In the genomic region with DNA sequence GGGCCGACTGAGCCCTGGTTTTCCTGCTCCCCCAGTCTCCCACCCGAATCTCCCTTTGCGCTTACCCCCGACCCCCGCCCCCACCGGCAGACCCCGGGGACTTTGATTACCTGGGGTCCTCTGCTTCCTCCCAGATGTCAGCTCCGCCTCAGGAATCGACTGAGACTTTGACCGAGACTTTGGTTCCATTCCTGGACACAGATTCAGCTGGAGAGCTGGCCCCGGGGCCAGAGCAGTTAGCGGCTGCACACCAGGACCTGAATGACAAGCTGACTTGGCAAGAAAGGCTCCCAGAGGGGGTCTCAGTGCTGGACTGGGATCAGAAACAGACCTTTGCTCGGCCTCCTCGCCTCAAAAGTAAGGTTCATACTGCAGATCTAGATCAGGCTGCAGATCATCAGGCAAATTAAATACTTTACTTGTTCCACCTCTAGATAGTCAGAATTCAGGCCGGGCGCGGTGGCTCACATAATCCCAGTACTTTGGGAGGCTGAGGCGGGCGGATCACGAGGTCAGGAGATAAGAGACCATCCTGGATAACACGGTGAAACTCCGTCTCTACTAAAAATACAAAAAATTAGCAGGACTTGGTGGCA, we compare ENCODE assay signal across 10 cellular contexts.
DNase-seq lines count a peak whose midpoint lies in the region; ATAC-seq, FAIRE-seq and TF ChIP-seq lines count a peak whose summit lies in the region.
"Had no signal": no experiment of that assay in that cellular context is flagged by ENCODE, and none has a peak within 500 bp of the region (broad histone marks: within the 10 kb centered on the region; RNA-seq: fewer than 3 reads in every experiment).

No MANE protein-coding gene starts in this region.

- H3K4me2 ChIP-seq in HepG2 (ENCODE audit: low read depth, low read length) = peak overlapping the region; percentile 23; the same call in 1 of the 2 replicates

- no peaks in the 10 kb centered on the region for H3K36me3 ChIP-seq in HepG2 (replicated peaks in 1 of 2; ENCODE audit: control insufficient read depth in 1 of 2, insufficient read depth in 2 of 2, low read length in 2 of 2)
- H3K36me3 ChIP-seq in testis (ENCODE audit: low read depth, missing control alignments) = no peaks in the 10 kb centered on the region

- 19% methylated on average over 22 of the region's 22 CpGs for WGBS in HepG2 (ENCODE audit: low lambda C conversion rate)
- 18 to 33% methylated on average over 12 to 22 of the region's 22 CpGs for WGBS in testis, 2 donors

- H3K4me3 Mint-ChIP-seq in activated CD4-positive, alpha-beta T cell treated with anti-CD3 and anti-CD28 coated beads, Interleukin-2, amount 10 ng/mL, durations not matched to agents 24 days and 14 days = no peak overlapping the region
- H3K4me3 Mint-ChIP-seq: memory B cell had no signal

- DNase-seq in LoVo (ENCODE audit: low spot score) (peak; percentile 8), coronary artery (ENCODE audit: low spot score) (no peak), HepG2 (ENCODE audit: low spot score) (no peak), testis (peak; percentile 27), foreskin melanocyte (no peak)
- no peak for DNase-seq in activated CD4-positive, alpha-beta T cell treated with anti-CD3 and anti-CD28 coated beads, Interleukin-2, amount 10 ng/mL, durations not matched to agents 24 days and 14 days
- DNase-seq: Kasumi-1 had no signal

- POLR2A ChIA-PET in HepG2 (lab: Yijun Ruan, JAX) = no interaction called here

- no peak overlapping the region for H3K27ac Mint-ChIP-seq in activated CD4-positive, alpha-beta T cell treated with anti-CD3 and anti-CD28 coated beads, Interleukin-2, amount 10 ng/mL, durations not matched to agents 24 days and 14 days
- H3K27ac Mint-ChIP-seq: memory B cell had no signal

- no peak overlapping the region for H3K9ac ChIP-seq in HepG2 (ENCODE audit: insufficient read depth, low read depth, low read length)

- intact Hi-C loops in HepG2 (cut with micrococcal nuclease; ENCODE audit: unreplicated experiment) (no loop called here), testis (cut with DNase I; ENCODE audit: low total_unique reads) (no loop called here)
- intact Hi-C loops in activated CD4-positive, alpha-beta T cell treated with anti-CD3 and anti-CD28 coated beads, Interleukin-2, amount 10 ng/mL, durations not matched to agents 24 days and 14 days (cut with micrococcal nuclease) = no loop called here

- no peaks in the 10 kb centered on the region for H3K9me3 ChIP-seq in HepG2 (ENCODE audit: low read length)
- H3K9me3 ChIP-seq in testis = no peaks in the 10 kb centered on the region

- no peak overlapping the region for H3K27ac ChIP-seq in coronary artery
- H3K27ac ChIP-seq in HepG2 (ENCODE audit: extremely low read length, insufficient read depth, low read length) = no peak overlapping the region
- no peak overlapping the region for H3K27ac ChIP-seq in testis

- TF ChIP-seq POLR2A in HepG2 (IDR thresholded peaks at IDR 0.05; ENCODE audit: insufficient read depth in 1 of 2, low read depth in 2 of 2, low read length in 2 of 2) (no peak), testis (IDR thresholded peaks at IDR 0.05) (no peak)

- 0 out of 2 replicates have a peak, but pooled peaks cover 8% of the 10 kb centered on the region for H3K4me1 ChIP-seq in HepG2 (ENCODE audit: insufficient read depth, low read length)
- H3K4me1 ChIP-seq in testis = peaks cover 11% of the 10 kb centered on the region

- BruUV-seq in HepG2 (replicated peaks; lab: Mats Ljungman, UMichigan) = no TSS peak

- no peaks in the 10 kb centered on the region for H3K36me3 Mint-ChIP-seq in activated CD4-positive, alpha-beta T cell treated with anti-CD3 and anti-CD28 coated beads, Interleukin-2, amount 10 ng/mL, durations not matched to agents 24 days and 14 days (ENCODE audit: low read depth)

- H3K79me2 ChIP-seq in HepG2 (ENCODE audit: insufficient read depth, low read length) = no peaks in the 10 kb centered on the region

- peaks cover 2% of the 10 kb centered on the region for H3K4me1 Mint-ChIP-seq in activated CD4-positive, alpha-beta T cell treated with anti-CD3 and anti-CD28 coated beads, Interleukin-2, amount 10 ng/mL, durations not matched to agents 24 days and 14 days

- H3K27me3 Mint-ChIP-seq in activated CD4-positive, alpha-beta T cell treated with anti-CD3 and anti-CD28 coated beads, Interleukin-2, amount 10 ng/mL, durations not matched to agents 24 days and 14 days = peaks cover 23% of the 10 kb centered on the region

- no peak for TF ChIP-seq RAD21 in HepG2 (CRISPR knock-in tag; IDR thresholded peaks at IDR 0.05)

- H4K20me1 ChIP-seq in HepG2 (ENCODE audit: insufficient read depth, low read length) = no peaks in the 10 kb centered on the region

- ATAC-seq in HepG2 (no peak; the same call in 2 of the 3 replicates), GM21786 (IDR thresholded peaks at IDR 0.05; ENCODE audit: unreplicated experiment) (no peak), GM19035 (IDR thresholded peaks at IDR 0.05; ENCODE audit: unreplicated experiment) (no peak)

- H3K9me3 Mint-ChIP-seq in activated CD4-positive, alpha-beta T cell treated with anti-CD3 and anti-CD28 coated beads, Interleukin-2, amount 10 ng/mL, durations not matched to agents 24 days and 14 days = no peaks in the 10 kb centered on the region
- H3K9me3 Mint-ChIP-seq: memory B cell had no signal

- CTCF ChIA-PET in HepG2 (lab: Yijun Ruan, JAX; ENCODE audit: low intra/inter-chr PET ratio, low total read pairs) = no interaction called here

- H3K4me3 ChIP-seq in coronary artery (peak overlapping the region; percentile 65), HepG2 (replicated peaks in 1 of 3; ENCODE audit: insufficient read depth in 1 of 3, low read depth in 2 of 3, low read length in 3 of 3) (peak overlapping the region in 1 of 3 experiments; percentile 17; a peak in 1 of 6 replicates), testis (peak overlapping the region; percentile 34 to 58)

- TF ChIP-seq EP300 in HepG2 (IDR thresholded peaks at IDR 0.05; ENCODE audit: low read depth in 2 of 2, low read length in 2 of 2) = no peak
- TF ChIP-seq EP300 in HepG2 (CRISPR knock-in tag; IDR thresholded peaks at IDR 0.05; ENCODE audit: borderline replicate concordance) = no peak

- FAIRE-seq in HepG2 (lab: Jason Lieb, UNC) = no peak

- in situ Hi-C loops in HepG2 (cut with HindIII; ENCODE audit: extremely low pct_ligation_motif_present, low pct_unique_long_range_greater_than_20kb) = no loop called here

- TF ChIP-seq CTCF in coronary artery (IDR thresholded peaks at IDR 0.05) = no peak
- TF ChIP-seq CTCF in HepG2 (CRISPR knock-in tag; IDR thresholded peaks at IDR 0.05) = no peak
- TF ChIP-seq CTCF in testis (IDR thresholded peaks at IDR 0.05) = no peak

- H3K27me3 ChIP-seq in HepG2 (ENCODE audit: control insufficient read depth in 1 of 2, insufficient read depth in 2 of 2, low read length in 2 of 2) (peaks cover 9 to 29% of the 10 kb centered on the region in 2 experiments; a peak in 3 of 5 replicates), testis (no peaks in the 10 kb centered on the region)

- no peak overlapping the region for H2AFZ ChIP-seq in HepG2 (ENCODE audit: low read length)

TF ChIP-seq in HepG2, 621 proteins besides CTCF, POLR2A, EP300 and RAD21:
- TF ChIP-seq HNRNPK (IDR thresholded peaks at IDR 0.05; ENCODE audit: low read depth, low read length, poor library complexity, severe bottlenecking) (no peak), SP2 (CRISPR knock-in tag; IDR thresholded peaks at IDR 0.05) (no peak), HNRNPL (IDR thresholded peaks at IDR 0.05; ENCODE audit: low read depth, low read length) (no peak), WIZ (CRISPR knock-in tag; IDR thresholded peaks at IDR 0.05) (no peak), CBX1 (IDR thresholded peaks at IDR 0.05; ENCODE audit: low read depth) (no peak)
- TF ChIP-seq, protein P1, sequence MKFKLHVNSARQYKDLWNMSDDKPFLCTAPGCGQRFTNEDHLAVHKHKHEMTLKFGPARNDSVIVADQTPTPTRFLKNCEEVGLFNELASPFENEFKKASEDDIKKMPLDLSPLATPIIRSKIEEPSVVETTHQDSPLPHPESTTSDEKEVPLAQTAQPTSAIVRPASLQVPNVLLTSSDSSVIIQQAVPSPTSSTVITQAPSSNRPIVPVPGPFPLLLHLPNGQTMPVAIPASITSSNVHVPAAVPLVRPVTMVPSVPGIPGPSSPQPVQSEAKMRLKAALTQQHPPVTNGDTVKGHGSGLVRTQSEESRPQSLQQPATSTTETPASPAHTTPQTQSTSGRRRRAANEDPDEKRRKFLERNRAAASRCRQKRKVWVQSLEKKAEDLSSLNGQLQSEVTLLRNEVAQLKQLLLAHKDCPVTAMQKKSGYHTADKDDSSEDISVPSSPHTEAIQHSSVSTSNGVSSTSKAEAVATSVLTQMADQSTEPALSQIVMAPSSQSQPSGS (CRISPR knock-in tag; IDR thresholded peaks at IDR 0.05) = no peak

Comparison
In these comparisons a context has a peak if more than half of its experiments do, and no peak if none do; other contexts are left out.
1. DNase-seq: peak in LoVo (single experiment) and testis (single experiment); none in coronary artery (single experiment), HepG2 (single experiment), foreskin melanocyte (single experiment) and activated CD4-positive, alpha-beta T cell treated with anti-CD3 and anti-CD28 coated beads, Interleukin-2, amount 10 ng/mL, durations not matched to agents 24 days and 14 days (single experiment).